Comparison of ENCODE assay signal across 14 cellular contexts in the genomic region with DNA sequence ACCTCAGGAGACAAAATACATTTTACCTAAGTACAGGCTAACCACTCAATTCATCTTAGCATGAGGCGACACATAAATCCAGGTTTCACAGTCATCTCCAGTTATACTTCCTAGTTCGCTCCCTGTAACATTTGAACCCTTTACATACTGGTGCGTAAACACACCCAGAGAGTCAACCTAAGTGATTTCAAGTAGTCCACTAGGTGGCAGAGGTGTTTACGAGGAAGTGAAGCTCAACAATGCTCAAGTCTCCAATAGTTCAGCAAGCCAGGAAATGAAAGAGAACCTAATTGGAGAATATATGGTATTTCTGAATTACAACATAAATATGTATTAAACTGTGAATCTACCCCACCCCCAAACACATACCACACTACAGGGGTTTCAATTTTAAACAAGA.
DNase-seq lines count a peak whose midpoint lies in the region; ATAC-seq, FAIRE-seq and TF ChIP-seq lines count a peak whose summit lies in the region.
"Had no signal": no experiment of that assay in that cellular context is flagged by ENCODE, and none has a peak within 500 bp of the region (broad histone marks: within the 10 kb centered on the region; RNA-seq: fewer than 3 reads in every experiment).

No MANE protein-coding gene starts in this region.

- DNase-seq in Caco-2 (peak in 1 of 2 experiments; percentile 34), H54 (ENCODE audit: insufficient read length, low spot score) (no peak), OCI-M1 (lab: John Stamatoyannopoulos, UW) (peak; percentile 33), fibroblast of lung (ENCODE audit: low read depth in 2 of 2) (peak in 1 of 2 donors; percentile 17), NCI-H187 treated with DMSO at 0.1 percent for 48 hours (lab: John Stamatoyannopoulos, UW) (no peak), left cardiac atrium (no peak)
- DNase-seq: effector CD4-positive, alpha-beta T cell; islet precursor cell; NCI-H1930; T1000 had no signal

- no peaks in the 10 kb centered on the region for H3K36me3 Mint-ChIP-seq in Caco-2 (ENCODE audit: insufficient read depth, unreplicated experiment)

- H3K9me3 Mint-ChIP-seq in Caco-2 (ENCODE audit: unreplicated experiment) = no peaks in the 10 kb centered on the region
- H3K9me3 Mint-ChIP-seq: activated T-helper 17 cell treated with anti-CD3 and anti-CD28 coated beads, Interleukin-2, amount 50 U/mL, for 72 hours had no signal

- H3K27me3 ChIP-seq in Caco-2 (replicated peaks; ENCODE audit: control insufficient read depth, insufficient read depth, low read length) (no peaks in the 10 kb centered on the region), fibroblast of lung (ENCODE audit: control insufficient read depth, insufficient read depth, low read length) (no peaks in the 10 kb centered on the region)

- no peaks in the 10 kb centered on the region for H4K20me1 ChIP-seq in fibroblast of lung (ENCODE audit: control insufficient read depth, extremely low read depth, insufficient read depth, low read length)

- H3K36me3 ChIP-seq in Caco-2 (ENCODE audit: control insufficient read depth, insufficient read depth, low read length) (no peaks in the 10 kb centered on the region), fibroblast of lung (ENCODE audit: control insufficient read depth, insufficient read depth, low read length) (no peaks in the 10 kb centered on the region)

- H3K4me3 Mint-ChIP-seq in Caco-2 (ENCODE audit: unreplicated experiment) = no peak overlapping the region
- H3K4me3 Mint-ChIP-seq: activated T-helper 17 cell treated with anti-CD3 and anti-CD28 coated beads, Interleukin-2, amount 50 U/mL, for 72 hours had no signal

- no peak overlapping the region for H3K4me3 ChIP-seq in Caco-2 (ENCODE audit: low read depth, low read length)
- no peak overlapping the region for H3K4me3 ChIP-seq in fibroblast of lung (replicated peaks in 1 of 4; ENCODE audit: control extremely low read depth in 1 of 4, insufficient read depth in 1 of 4, low read depth in 3 of 4, low read length in 4 of 4)

- H3K4me2 ChIP-seq in fibroblast of lung (ENCODE audit: extremely low read depth, insufficient read depth, low read length) = no peak overlapping the region

- no peak for TF ChIP-seq POLR2A in H54 (IDR thresholded peaks at IDR 0.05; ENCODE audit: low read depth, low read length)

- peak; percentile 95 for FAIRE-seq in H54 (lab: Jason Lieb, UNC)

- CTCF ChIA-PET in Caco-2 (lab: Charles Lee) = interaction anchor here (0.6 to 1.1 kb wide), 4 partner anchors 55 to 791 kb away, joined by 3 to 25 read pairs (median 3); no protein-coding TSS in a partner anchor

- H3K27ac ChIP-seq in fibroblast of lung (ENCODE audit: insufficient read depth, low read length) = no peak overlapping the region
- H3K27ac ChIP-seq: parathyroid adenoma had no signal

- H3K9me3 ChIP-seq in Caco-2 (no peaks in the 10 kb centered on the region), fibroblast of lung (ENCODE audit: control insufficient read depth, insufficient read depth, low read depth, low read length) (no peaks in the 10 kb centered on the region)

- POLR2A ChIA-PET in Caco-2 (lab: Charles Lee) = no interaction called here

- no TSS peak for BruUV-seq in Caco-2 (replicated peaks; lab: Mats Ljungman, UMichigan)

- ATAC-seq in GM21717 (IDR thresholded peaks at IDR 0.05; ENCODE audit: unreplicated experiment) (no peak), GM21528 (IDR thresholded peaks at IDR 0.05; ENCODE audit: low FRiP score, unreplicated experiment) (no peak), left cardiac atrium (no peak)
- ATAC-seq: activated T-helper 17 cell treated with anti-CD3 and anti-CD28 coated beads, Interleukin-2, amount 50 U/mL, for 72 hours had no signal

- peaks cover 6% of the 10 kb centered on the region for H3K27me3 Mint-ChIP-seq in Caco-2 (ENCODE audit: insufficient read depth, unreplicated experiment)
- H3K27me3 Mint-ChIP-seq: activated T-helper 17 cell treated with anti-CD3 and anti-CD28 coated beads, Interleukin-2, amount 50 U/mL, for 72 hours had no signal

- no peak overlapping the region for H2AFZ ChIP-seq in fibroblast of lung (ENCODE audit: low read length)
- H2AFZ ChIP-seq: parathyroid adenoma had no signal

- no peaks in the 10 kb centered on the region for H3K4me1 Mint-ChIP-seq in Caco-2 (ENCODE audit: low read depth, unreplicated experiment)
- H3K4me1 Mint-ChIP-seq: activated T-helper 17 cell treated with anti-CD3 and anti-CD28 coated beads, Interleukin-2, amount 50 U/mL, for 72 hours had no signal

- H3K4me1 ChIP-seq in Caco-2 = no peaks in the 10 kb centered on the region
- H3K4me1 ChIP-seq in fibroblast of lung (ENCODE audit: control insufficient read depth, extremely low read depth, insufficient read depth, low read length) = no peaks in the 10 kb centered on the region
- H3K4me1 ChIP-seq: parathyroid adenoma had no signal

- no peaks in the 10 kb centered on the region for H3K79me2 ChIP-seq in fibroblast of lung (ENCODE audit: control insufficient read depth, insufficient read depth, low read length)
- H3K79me2 ChIP-seq: parathyroid adenoma had no signal

- intact Hi-C loops in Caco-2 (cut with micrococcal nuclease; ENCODE audit: unreplicated experiment) (loop anchor here (1.0 to 5.0 kb wide), 3 partner anchors 59 to 792 kb away; no protein-coding TSS in a partner anchor), left cardiac atrium (cut with DNase I) (no loop called here)

- peak; percentile 31 for TF ChIP-seq CTCF in Caco-2 (IDR thresholded peaks at IDR 0.05; ENCODE audit: insufficient read depth in 1 of 2, low read depth in 1 of 2, low read length in 1 of 2, severe bottlenecking in 1 of 2, unreplicated experiment in 1 of 2)
- TF ChIP-seq CTCF in fibroblast of lung (conservative IDR thresholded peaks at IDR 0.05 in 1 of 2, IDR thresholded peaks at IDR 0.05 in 1 of 2; ENCODE audit: low read depth in 1 of 2, low read length in 2 of 2) = peak; percentile 10 to 11

- no peak overlapping the region for H3K27ac Mint-ChIP-seq in Caco-2 (ENCODE audit: unreplicated experiment)
- H3K27ac Mint-ChIP-seq: activated T-helper 17 cell treated with anti-CD3 and anti-CD28 coated beads, Interleukin-2, amount 50 U/mL, for 72 hours had no signal

- no peak overlapping the region for H3K9ac ChIP-seq in fibroblast of lung (ENCODE audit: insufficient read depth, low read length)
- H3K9ac ChIP-seq: parathyroid adenoma had no signal
